Comparison of ENCODE assay signal across 9 cellular contexts in the genomic region with DNA sequence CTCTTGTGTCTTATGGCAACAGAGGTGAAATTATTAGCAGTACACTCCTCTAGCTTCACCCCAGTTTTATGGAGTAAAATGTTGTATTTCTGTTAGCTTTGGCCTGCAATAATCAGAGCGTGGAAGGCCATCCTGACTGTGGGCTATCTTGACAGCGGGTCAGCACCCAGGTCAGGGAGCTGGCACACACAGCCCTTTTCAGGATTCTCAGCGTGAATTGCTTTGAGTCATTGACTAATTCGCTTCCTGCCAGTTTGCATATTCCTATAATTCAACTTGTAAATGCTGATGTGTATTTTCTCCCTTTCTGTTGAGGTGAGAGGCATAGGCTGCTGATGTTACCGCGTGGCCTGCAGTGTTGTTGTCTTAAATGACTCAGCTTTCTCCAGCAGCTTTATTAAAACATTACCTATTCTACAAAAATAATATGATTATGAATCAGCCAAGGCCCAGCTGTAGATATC.
DNase-seq lines count a peak whose midpoint lies in the region; ATAC-seq and TF ChIP-seq lines count a peak whose summit lies in the region.
"Had no signal": no experiment of that assay in that cellular context is flagged by ENCODE, and none has a peak within 500 bp of the region (broad histone marks: within the 10 kb centered on the region; RNA-seq: fewer than 3 reads in every experiment).

No MANE protein-coding gene starts in this region.

- no peak for ATAC-seq in HG02970 (IDR thresholded peaks at IDR 0.05; ENCODE audit: low FRiP score, unreplicated experiment)

- DNase-seq in Daoy (ENCODE audit: low read depth), result peak; percentile 76
- DNase-seq in HT-29 (ENCODE audit: low spot score), result peak; percentile 39
- no peak for DNase-seq in chondrocyte (ENCODE audit: low spot score)
- no peak for DNase-seq in neural crest cell (ENCODE audit: low read depth, low spot score)
- DNase-seq in DMS79 treated with DMSO at 0.1 percent for 48 hours (lab: John Stamatoyannopoulos, UW), result no peak
- no peak for DNase-seq in activated CD4-positive, alpha-beta T cell treated with anti-CD3 and anti-CD28 coated beads, Interleukin-2, amount 50 U/mL, for 1 hour
- no peak for DNase-seq in glutamatergic neuron
- DNase-seq: NK-92 treated with Interleukin-12 subunit alpha and Interleukin-12 subunit beta, amount 100 ng/mL, for 24 hours had no signal

- H3K36me3 Mint-ChIP-seq in chondrocyte (ENCODE audit: low read depth) (peaks cover 22% of the 10 kb centered on the region), neural crest cell (ENCODE audit: low read depth) (peaks cover 28% of the 10 kb centered on the region), glutamatergic neuron (ENCODE audit: unreplicated experiment) (no peaks in the 10 kb centered on the region)

- no peaks in the 10 kb centered on the region for H3K27me3 Mint-ChIP-seq in chondrocyte (ENCODE audit: low read depth)
- no peaks in the 10 kb centered on the region for H3K27me3 Mint-ChIP-seq in neural crest cell (ENCODE audit: low read depth)
- peaks cover 2% of the 10 kb centered on the region for H3K27me3 Mint-ChIP-seq in glutamatergic neuron (ENCODE audit: unreplicated experiment)

- TF ChIP-seq CTCF in chondrocyte (IDR thresholded peaks at IDR 0.05) (no peak), neural crest cell (conservative IDR thresholded peaks at IDR 0.05) (no peak), glutamatergic neuron (IDR thresholded peaks at IDR 0.05; ENCODE audit: partially characterized antibody, unreplicated experiment) (no peak)

- no peaks in the 10 kb centered on the region for H3K9me3 Mint-ChIP-seq in chondrocyte (ENCODE audit: low read depth)
- H3K9me3 Mint-ChIP-seq in neural crest cell, result no peaks in the 10 kb centered on the region
- peaks cover 15% of the 10 kb centered on the region for H3K9me3 Mint-ChIP-seq in glutamatergic neuron (ENCODE audit: unreplicated experiment)

- H3K4me3 Mint-ChIP-seq in chondrocyte (ENCODE audit: unreplicated experiment) (no peak overlapping the region), neural crest cell (peak overlapping the region; percentile 16), glutamatergic neuron (ENCODE audit: unreplicated experiment) (no peak overlapping the region)

- peaks cover 63% of the 10 kb centered on the region for H3K4me1 Mint-ChIP-seq in chondrocyte (ENCODE audit: low read depth)
- peaks cover 54% of the 10 kb centered on the region for H3K4me1 Mint-ChIP-seq in neural crest cell
- peaks cover 31% of the 10 kb centered on the region for H3K4me1 Mint-ChIP-seq in glutamatergic neuron (ENCODE audit: low read depth, unreplicated experiment)

- peak overlapping the region; percentile 88 for H3K27ac Mint-ChIP-seq in chondrocyte (ENCODE audit: unreplicated experiment)
- peak overlapping the region; percentile 62 for H3K27ac Mint-ChIP-seq in neural crest cell (ENCODE audit: unreplicated experiment)
- no peak overlapping the region for H3K27ac Mint-ChIP-seq in glutamatergic neuron (ENCODE audit: unreplicated experiment)

Comparison
In these comparisons a context has a peak if more than half of its experiments do, and no peak if none do; other contexts are left out.
1. DNase-seq: peak in Daoy (single experiment) and HT-29 (single experiment); none in chondrocyte (single experiment), neural crest cell (single experiment), DMS79 treated with DMSO at 0.1 percent for 48 hours (single experiment), activated CD4-positive, alpha-beta T cell treated with anti-CD3 and anti-CD28 coated beads, Interleukin-2, amount 50 U/mL, for 1 hour (single experiment) and glutamatergic neuron (single experiment).